Comparison of ENCODE assay signal across 8 cellular contexts in genomic region chr2:88857951-88858406, GRCh38.
DNase-seq lines count a peak whose midpoint lies in the region; ATAC-seq lines count a peak whose summit lies in the region.

No MANE protein-coding gene starts in this region.

- intact Hi-C loops in left ventricle myocardium superior (cut with micrococcal nuclease): no loop called here

- DNase-seq in EL (peak; percentile 52), NCI-H2196 (lab: John Stamatoyannopoulos, UW; ENCODE audit: unreplicated experiment) (peak; percentile 2), left ventricle myocardium superior (no peak), NCI-H2081 treated with DMSO at 0.1 percent for 48 hours (lab: John Stamatoyannopoulos, UW) (no peak), OCI-M2 (lab: John Stamatoyannopoulos, UW; ENCODE audit: unreplicated experiment) (no peak)
- DNase-seq in stimulated activated CD4-positive, alpha-beta T cell treated with anti-CD3 and anti-CD28 coated beads, Interleukin-2, amount 100 ng/mL, for 24 hours: no peak

- ATAC-seq in GM21723 (IDR thresholded peaks at IDR 0.05; ENCODE audit: unreplicated experiment) (peak; percentile 42), left ventricle myocardium superior (peak; percentile 32), HG03095 (IDR thresholded peaks at IDR 0.05; ENCODE audit: unreplicated experiment) (no peak)

Comparison
In these comparisons a context has a peak if more than half of its experiments do, and no peak if none do; other contexts are left out.
1. DNase-seq: peak in EL (single experiment) and NCI-H2196 (single experiment); none in left ventricle myocardium superior (single experiment), NCI-H2081 treated with DMSO at 0.1 percent for 48 hours (single experiment), stimulated activated CD4-positive, alpha-beta T cell treated with anti-CD3 and anti-CD28 coated beads, Interleukin-2, amount 100 ng/mL, for 24 hours (0 of 2) and OCI-M2 (single experiment).